15 cellular contexts compared by ENCODE assay signal in the genomic region with DNA sequence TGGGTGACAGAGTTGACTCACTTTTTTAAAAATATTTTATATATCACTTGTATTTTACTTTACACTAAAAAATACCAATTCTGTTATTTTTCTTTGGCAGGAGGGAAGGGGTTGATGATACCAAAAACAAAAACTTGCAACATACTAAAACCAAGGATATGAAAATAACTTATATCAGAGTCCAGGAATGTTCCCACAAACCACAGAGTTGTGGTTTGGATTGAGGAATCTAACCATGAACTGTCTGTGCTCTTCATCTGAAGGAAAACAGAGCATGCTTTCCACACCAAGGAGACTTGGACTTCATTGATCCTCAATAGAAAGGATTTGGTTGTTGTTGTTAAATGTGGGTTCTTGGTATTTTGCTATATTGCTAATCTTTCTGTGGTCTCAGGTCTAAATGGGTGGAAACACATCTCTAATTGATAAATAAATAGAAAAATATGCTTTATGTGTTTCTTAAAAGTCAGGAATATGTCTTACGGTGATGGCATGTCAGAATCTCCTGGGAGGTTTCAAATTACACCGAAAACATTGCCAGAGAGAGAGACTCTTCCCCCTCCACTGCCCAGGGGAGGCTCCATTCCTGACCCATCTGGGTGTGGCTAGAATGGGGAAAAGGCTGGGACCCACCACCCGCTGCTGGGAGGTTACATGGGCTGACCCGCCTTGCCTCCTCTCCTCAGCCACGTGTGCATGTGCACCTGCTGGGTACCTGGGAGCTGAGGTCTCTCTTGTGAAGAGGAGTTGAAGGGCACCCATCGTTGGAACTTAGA. TPM values are rescaled to one million over a fixed set of nuclear protein-coding genes. Genes with fewer than 3 reads are reported as not detected.
DNase-seq lines count a peak whose midpoint lies in the region; ATAC-seq, FAIRE-seq and TF ChIP-seq lines count a peak whose summit lies in the region.
"Had no signal": no experiment of that assay in that cellular context is flagged by ENCODE, and none has a peak within 500 bp of the region (broad histone marks: within the 10 kb centered on the region; RNA-seq: fewer than 3 reads in every experiment).

No MANE protein-coding gene starts in this region.

- peak overlapping the region; percentile 22 for H3K27ac ChIP-seq in AG04450 (ENCODE audit: low read depth, low read length)
- H3K27ac ChIP-seq in kidney (ENCODE audit: low read depth in 2 of 2, low read length in 2 of 2) = no peak overlapping the region
- H3K27ac ChIP-seq in trophoblast cell (ENCODE audit: low read depth, low read length) = no peak overlapping the region

- no peak overlapping the region for H2AK5ac ChIP-seq in trophoblast cell (ENCODE audit: low read length)

- H3K9ac ChIP-seq in kidney (ENCODE audit: low read length in 2 of 2) (no peak overlapping the region), trophoblast cell (ENCODE audit: low read length) (no peak overlapping the region)

- peaks cover 14% of the 10 kb centered on the region for H3K27me3 ChIP-seq in AG04450 (ENCODE audit: control insufficient read depth, insufficient read depth, low read length)
- H3K27me3 ChIP-seq in trophoblast cell (ENCODE audit: insufficient read depth, low read length) = no peaks in the 10 kb centered on the region

- H3K23ac ChIP-seq in trophoblast cell (ENCODE audit: low read length) = no peak overlapping the region

- no peak overlapping the region for H2BK12ac ChIP-seq in trophoblast cell (ENCODE audit: low read length)

- POLR2A ChIA-PET in AG04450 (lab: Yijun Ruan, JAX) = interaction anchor here (1.3 kb wide), 1 partner anchor 37 kb away, joined by 6 read pairs; no protein-coding TSS in a partner anchor

- intact Hi-C loops in kidney (cut with DNase I) = no loop called here

- H4K91ac ChIP-seq in trophoblast cell (ENCODE audit: low read depth, low read length) = no peak overlapping the region

- no peak overlapping the region for H4K12ac ChIP-seq in trophoblast cell (ENCODE audit: low read depth, low read length)

- no peak for ATAC-seq in T-helper 17 cell

- H3K36me3 ChIP-seq in kidney (ENCODE audit: control insufficient read depth in 1 of 2, insufficient read depth in 2 of 2, low read length in 2 of 2) = no peaks in the 10 kb centered on the region
- H3K36me3 ChIP-seq in trophoblast cell (ENCODE audit: control insufficient read depth in 1 of 2, insufficient read depth in 2 of 2, low read length in 2 of 2) = no peaks in the 10 kb centered on the region

- no peak overlapping the region for H3K4ac ChIP-seq in trophoblast cell (ENCODE audit: low read depth, low read length)

- no peak for FAIRE-seq in kidney (lab: Jason Lieb, UNC)

- no peaks in the 10 kb centered on the region for H3K36me3 Mint-ChIP-seq in T-helper 17 cell (ENCODE audit: low read depth)

- CTCF ChIA-PET in AG04450 (lab: Charles Lee) = interaction anchor here (1.2 to 1.5 kb wide), 2 partner anchors 45 to 47 kb away, joined by 3 to 7 read pairs; partner anchors contain the start of gene STK17A

- no peaks in the 10 kb centered on the region for H3K79me2 ChIP-seq in trophoblast cell (ENCODE audit: control insufficient read depth, insufficient read depth, low read length, poor library complexity)

- H3K27me3 Mint-ChIP-seq in T-helper 17 cell = peaks cover 11% of the 10 kb centered on the region

- no peak overlapping the region for H2BK5ac ChIP-seq in trophoblast cell (ENCODE audit: low read depth, low read length, poor library complexity)

- no peaks in the 10 kb centered on the region for H3K79me1 ChIP-seq in trophoblast cell (ENCODE audit: low read length)

- H3K4me1 Mint-ChIP-seq in T-helper 17 cell = no peaks in the 10 kb centered on the region
- H3K4me1 Mint-ChIP-seq: B cell had no signal

- H3K18ac ChIP-seq in trophoblast cell (ENCODE audit: low read length) = no peak overlapping the region

- H3K4me3 ChIP-seq in AG04450 (ENCODE audit: low read depth, low read length) = no peak overlapping the region
- no peak overlapping the region for H3K4me3 ChIP-seq in astrocyte of the spinal cord (ENCODE audit: low read depth, low read length)
- H3K4me3 ChIP-seq in kidney (ENCODE audit: low read length in 2 of 2) = no peak overlapping the region
- no peak overlapping the region for H3K4me3 ChIP-seq in trophoblast cell (ENCODE audit: low read depth, low read length)
- H3K4me3 ChIP-seq: skin epidermis had no signal

- DNase-seq in AG04450 (ENCODE audit: low read depth, low spot score) (peak; percentile 84), LHCN-M2 (ENCODE audit: low read depth) (peak; percentile 86), astrocyte of the spinal cord (ENCODE audit: low read depth, low spot score) (peak; percentile 94), kidney (peak; percentile 69), T-helper 17 cell (no peak), trophoblast cell (no peak), NCI-H446 treated with DMSO at 0.1 percent for 48 hours (lab: John Stamatoyannopoulos, UW) (no peak)
- DNase-seq in effector CD4-positive, alpha-beta T cell = no peak
- DNase-seq: activated CD8-positive, alpha-beta memory T cell treated with anti-CD3 and anti-CD28 coated beads, Interleukin-2, amount 50 U/mL, for 48 hours; aorta; KG1; midbrain had no signal

- H3K27ac Mint-ChIP-seq in T-helper 17 cell = no peak overlapping the region
- H3K27ac Mint-ChIP-seq: B cell; T-helper 1 cell treated with Interleukin-12 subunit alpha and Interleukin-12 subunit beta and Interleukin-4 antibody, amounts not matched to agents 30 μg/mL and 1 μg/mL, for 36 hours had no signal

- H2AFZ ChIP-seq in trophoblast cell (ENCODE audit: insufficient read depth, low read length, poor library complexity) = no peak overlapping the region

- in situ Hi-C loops in astrocyte of the spinal cord (cut with HindIII; ENCODE audit: low sequenced_read_pairs) = no loop called here

- no peak overlapping the region for H4K8ac ChIP-seq in trophoblast cell (ENCODE audit: low read depth, low read length)

- no CpG with 5 or more reads among the region's 6 CpGs for WGBS in trophoblast cell (ENCODE audit: extremely low coverage, insufficient coverage, insufficient read length)

- no peak overlapping the region for H3K4me3 Mint-ChIP-seq in T-helper 17 cell
- H3K4me3 Mint-ChIP-seq: B cell; T-helper 1 cell treated with Interleukin-12 subunit alpha and Interleukin-12 subunit beta and Interleukin-4 antibody, amounts not matched to agents 30 μg/mL and 1 μg/mL, for 36 hours had no signal

- H3K4me1 ChIP-seq in kidney (ENCODE audit: control insufficient read depth in 1 of 2, insufficient read depth in 1 of 2, low read depth in 1 of 2, low read length in 2 of 2) = no peaks in the 10 kb centered on the region
- no peaks in the 10 kb centered on the region for H3K4me1 ChIP-seq in trophoblast cell (ENCODE audit: control insufficient read depth in 1 of 2, insufficient read depth in 2 of 2, low read length in 2 of 2)

- no peak overlapping the region for H3K4me2 ChIP-seq in trophoblast cell (ENCODE audit: low read length)

- no peak for TF ChIP-seq CTCF in AG04450 (IDR thresholded peaks at IDR 0.05; ENCODE audit: low read depth, low read length)
- no peak for TF ChIP-seq CTCF in astrocyte of the spinal cord (IDR thresholded peaks at IDR 0.05; ENCODE audit: low read depth, low read length)
- no peak for TF ChIP-seq CTCF in kidney (IDR thresholded peaks at IDR 0.05; ENCODE audit: borderline replicate concordance, extremely low read depth, insufficient read depth)

- H2BK120ac ChIP-seq in trophoblast cell (ENCODE audit: insufficient read depth, low read length, poor library complexity) = no peak overlapping the region

- H3K9me3 ChIP-seq in AG04450 (ENCODE audit: control insufficient read depth, insufficient read depth, low read length) = no peaks in the 10 kb centered on the region
- no peaks in the 10 kb centered on the region for H3K9me3 ChIP-seq in kidney (ENCODE audit: control insufficient read depth in 1 of 2, low read length in 2 of 2)
- H3K9me3 ChIP-seq in T-helper 17 cell (ENCODE audit: control insufficient read depth, low read length, poor library complexity, severe bottlenecking) = no peaks in the 10 kb centered on the region
- H3K9me3 ChIP-seq in trophoblast cell (ENCODE audit: insufficient read depth, low read depth, low read length) = no peaks in the 10 kb centered on the region

- no peak overlapping the region for H3K14ac ChIP-seq in trophoblast cell (ENCODE audit: low read length)

RNA-seq across cellular contexts. Expression of gene STK17A, which starts 46.9 kb away (rescaled TPM):
- polyA plus RNA-seq in AG04450 (2011; rRNA removed) (29.5 and 39.7 TPM in 2 replicates), kidney (ENCODE audit: insufficient read depth, low read depth, low replicate concordance) (12.8 TPM)
- 9.3 and 15.2 TPM in 2 replicates for polyA minus RNA-seq in AG04450 (2011; rRNA and poly(A)+ RNA removed)
- total RNA-seq in LHCN-M2 (2014; rRNA removed) (42.1 and 49.6 TPM in 2 replicates), kidney (15.5 TPM), T-helper 17 cell (100 to 1,000 TPM; 107 to 124 TPM)
- 12.9 TPM for polyA plus RNA-seq in LHCN-M2 (2012)
- 9.6 and 10.1 TPM in 2 replicates for polyA plus RNA-seq in trophoblast cell (2013)

Comparison
In these comparisons a context has a peak if more than half of its experiments do, and no peak if none do; other contexts are left out.
1. DNase-seq: peak in AG04450 (single experiment), LHCN-M2 (single experiment), astrocyte of the spinal cord (single experiment) and kidney (single experiment); none in T-helper 17 cell (0 of 3), trophoblast cell (0 of 2), NCI-H446 treated with DMSO at 0.1 percent for 48 hours (single experiment) and effector CD4-positive, alpha-beta T cell (single experiment).